10 cellular contexts compared by ENCODE assay signal in the genomic region with DNA sequence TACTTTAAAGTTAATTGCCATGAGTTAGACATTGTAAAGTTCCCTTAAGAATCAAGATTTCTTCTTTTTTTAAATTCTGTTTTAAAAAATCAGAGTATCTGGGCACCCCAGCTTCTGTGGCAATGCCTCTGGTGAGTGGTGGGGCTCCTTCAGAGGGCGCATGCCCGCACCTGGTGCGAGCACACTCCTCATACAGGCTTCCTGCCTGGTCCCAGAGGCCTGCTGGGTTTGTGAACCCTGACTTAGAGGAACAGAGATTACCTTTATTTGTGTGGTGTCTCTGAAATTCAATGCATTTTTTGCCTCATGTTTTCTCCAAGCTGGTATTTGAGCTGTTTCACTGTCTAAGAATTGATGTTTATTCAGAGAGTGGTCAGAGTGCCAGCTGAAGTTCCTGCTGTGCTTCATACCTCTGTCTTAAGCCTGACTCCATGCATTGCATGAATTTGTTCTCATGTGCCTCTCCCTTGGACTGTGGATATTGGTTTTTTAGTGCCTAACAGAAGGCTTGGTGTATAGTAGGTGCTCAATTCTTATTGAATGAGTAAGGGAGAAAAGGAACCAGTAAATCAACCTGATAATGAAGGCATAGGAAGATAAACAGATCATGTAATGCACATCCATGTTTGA. TPM values are rescaled to one million over a fixed set of nuclear protein-coding genes. Genes with fewer than 3 reads are reported as not detected.
DNase-seq lines count a peak whose midpoint lies in the region; ATAC-seq and TF ChIP-seq lines count a peak whose summit lies in the region.
"Had no signal": no experiment of that assay in that cellular context is flagged by ENCODE, and none has a peak within 500 bp of the region (broad histone marks: within the 10 kb centered on the region; RNA-seq: fewer than 3 reads in every experiment).

No MANE protein-coding gene starts in this region.

- DNase-seq in T-helper 17 cell: no peak
- no peak for DNase-seq in osteoblast (ENCODE audit: insufficient read length, low spot score, missing footprints)
- no peak for DNase-seq in erythroblast (lab: John Stamatoyannopoulos, UW)
- DNase-seq in activated T-cell treated with anti-CD3 and anti-CD28 coated beads, Interleukin-2, amount 50 U/mL, for 72 hours: no peak
- no peak for DNase-seq in stimulated activated CD4-positive, alpha-beta T cell treated with anti-CD3 and anti-CD28 coated beads, Interleukin-2, amount 100 ng/mL, for 24 hours
- DNase-seq: NK-92 treated with Interleukin-12 subunit alpha and Interleukin-12 subunit beta, amount 100 ng/mL, for 24 hours; stimulated activated naive CD4-positive, alpha-beta T cell had no signal

- no peaks in the 10 kb centered on the region for H3K9me3 ChIP-seq in T-helper 17 cell (ENCODE audit: control insufficient read depth, low read length, poor library complexity, severe bottlenecking)
- no peaks in the 10 kb centered on the region for H3K9me3 ChIP-seq in osteoblast (ENCODE audit: low read depth, low read length)

- TF ChIP-seq CTCF in osteoblast (IDR thresholded peaks at IDR 0.05; ENCODE audit: extremely low read depth, low read depth, low read length): no peak

- peaks cover 6% of the 10 kb centered on the region for H3K4me1 Mint-ChIP-seq in T-helper 17 cell
- H3K4me1 Mint-ChIP-seq in activated T-cell treated with anti-CD3 and anti-CD28 coated beads, Interleukin-2, amount 50 U/mL, for 72 hours (ENCODE audit: low read depth): peaks cover 22% of the 10 kb centered on the region

- H3K27me3 Mint-ChIP-seq in T-helper 17 cell: no peaks in the 10 kb centered on the region
- H3K27me3 Mint-ChIP-seq in activated T-cell treated with anti-CD3 and anti-CD28 coated beads, Interleukin-2, amount 50 U/mL, for 72 hours (ENCODE audit: low read depth): no peaks in the 10 kb centered on the region

- no peaks in the 10 kb centered on the region for H4K20me1 ChIP-seq in osteoblast (ENCODE audit: insufficient read depth, low read length)

- peak overlapping the region; percentile 57 for H2AFZ ChIP-seq in osteoblast (ENCODE audit: low read length)

- H3K36me3 ChIP-seq in osteoblast (ENCODE audit: insufficient read depth, low read length): no peaks in the 10 kb centered on the region

- H3K4me1 ChIP-seq in osteoblast (ENCODE audit: insufficient read depth, low read length): no peaks in the 10 kb centered on the region

- no peak for TF ChIP-seq POLR2A in erythroblast (IDR thresholded peaks at IDR 0.05; ENCODE audit: low read length)

- H3K36me3 Mint-ChIP-seq in T-helper 17 cell (ENCODE audit: low read depth): no peaks in the 10 kb centered on the region
- no peaks in the 10 kb centered on the region for H3K36me3 Mint-ChIP-seq in activated T-cell treated with anti-CD3 and anti-CD28 coated beads, Interleukin-2, amount 50 U/mL, for 72 hours (ENCODE audit: insufficient read depth in 2 of 2)

- no peak overlapping the region for H3K4me2 ChIP-seq in osteoblast (ENCODE audit: insufficient read depth, low read length)

- H3K27ac ChIP-seq in osteoblast (ENCODE audit: low read depth, low read length): no peak overlapping the region

- ATAC-seq in GM18909 (IDR thresholded peaks at IDR 0.05; ENCODE audit: poor library complexity, unreplicated experiment): peak; percentile 84
- ATAC-seq in HG02852 (IDR thresholded peaks at IDR 0.05; ENCODE audit: unreplicated experiment): peak; percentile 67
- peak; percentile 35 for ATAC-seq in T-helper 17 cell
- no peak for ATAC-seq in HG03378 (IDR thresholded peaks at IDR 0.05; ENCODE audit: unreplicated experiment)
- no peak for ATAC-seq in activated T-cell treated with anti-CD3 and anti-CD28 coated beads, Interleukin-2, amount 50 U/mL, for 72 hours (replicated peaks in 1 of 2)

- no peak overlapping the region for H3K4me3 Mint-ChIP-seq in T-helper 17 cell
- H3K4me3 Mint-ChIP-seq in activated T-cell treated with anti-CD3 and anti-CD28 coated beads, Interleukin-2, amount 50 U/mL, for 72 hours: no peak overlapping the region

- no peak overlapping the region for H3K27ac Mint-ChIP-seq in T-helper 17 cell
- no peak overlapping the region for H3K27ac Mint-ChIP-seq in activated T-cell treated with anti-CD3 and anti-CD28 coated beads, Interleukin-2, amount 50 U/mL, for 72 hours

- H3K4me3 ChIP-seq in osteoblast (ENCODE audit: insufficient read depth, low read length): no peak overlapping the region

- H3K9me3 Mint-ChIP-seq in activated T-cell treated with anti-CD3 and anti-CD28 coated beads, Interleukin-2, amount 50 U/mL, for 72 hours: no peaks in the 10 kb centered on the region

- H3K27me3 ChIP-seq in osteoblast (ENCODE audit: insufficient read depth, low read length): no peaks in the 10 kb centered on the region

- H3K79me2 ChIP-seq in osteoblast (ENCODE audit: insufficient read depth, low read length): peaks cover 6% of the 10 kb centered on the region

RNA-seq across cellular contexts. Expression of a gene that starts 28.9 kb away (rescaled TPM):
- total RNA-seq in T-helper 17 cell: 10 to 100 TPM in 1 of 2 donors, 1 to 10 TPM in 1; 9.0 to 10.8 TPM
- total RNA-seq in osteoblast: 5.6 and 6.9 TPM in 2 replicates
- total RNA-seq in activated T-cell treated with anti-CD3 and anti-CD28 coated beads, Interleukin-2, amount 50 U/mL, for 72 hours: 1 to 10 TPM; 6.3 to 7.9 TPM

Comparison
In these comparisons a context has a peak if more than half of its experiments do, and no peak if none do; other contexts are left out.
1. ATAC-seq: peak in GM18909 (single experiment), HG02852 (single experiment) and T-helper 17 cell (single experiment); none in HG03378 (single experiment) and activated T-cell treated with anti-CD3 and anti-CD28 coated beads, Interleukin-2, amount 50 U/mL, for 72 hours (0 of 2).